Comparison of ENCODE assay signal across 19 cellular contexts in genomic region chr15:71708741-71709140, GRCh38.
DNase-seq lines count a peak whose midpoint lies in the region; ATAC-seq and TF ChIP-seq lines count a peak whose summit lies in the region.
"Had no signal": no experiment of that assay in that cellular context is flagged by ENCODE, and none has a peak within 500 bp of the region (broad histone marks: within the 10 kb centered on the region; RNA-seq: fewer than 3 reads in every experiment).

No MANE protein-coding gene starts in this region.

- TF ChIP-seq POLR2A in esophagus squamous epithelium (IDR thresholded peaks at IDR 0.05), result no peak

- no peak for TF ChIP-seq EP300 in Ishikawa (IDR thresholded peaks at IDR 0.05; ENCODE audit: borderline replicate concordance)

- no peak for DNase-seq in esophagus squamous epithelium (lab: John Stamatoyannopoulos, UW)
- DNase-seq in left lung, result no peak
- no peak for DNase-seq in upper lobe of right lung
- no peak for DNase-seq in epidermal melanocyte (ENCODE audit: insufficient read length, low spot score)
- no peak for DNase-seq in GDM1 (lab: John Stamatoyannopoulos, UW)
- no peak for DNase-seq in CD1c-positive myeloid dendritic cell (ENCODE audit: extremely low spot score)
- no peak for DNase-seq in NCI-H146 (lab: John Stamatoyannopoulos, UW)
- DNase-seq: activated CD4-positive, alpha-beta T cell treated with anti-CD3 and anti-CD28 coated beads, Interleukin-2, amount 50 U/mL, for 1 hour; CD8-positive, alpha-beta T cell; central memory CD4-positive, alpha-beta T cell; DND-41; NCI-H1092; NCI-H2107; NCI-H510A treated with DMSO at 0.1 percent for 48 hours; stimulated activated CD4-positive, alpha-beta T cell treated with anti-CD3 and anti-CD28 coated beads, Interleukin-12 subunit alpha, Interleukin-12 subunit beta, amount 100 ng/mL, for 4 hours; substantia nigra had no signal

- peak; percentile 15 for ATAC-seq in left lung
- peak; percentile 9 for ATAC-seq in upper lobe of right lung
- ATAC-seq: CD8-positive, alpha-beta T cell had no signal

- intact Hi-C loops in esophagus squamous epithelium (cut with DNase I), result no loop called here
- intact Hi-C loops in left lung (cut with DNase I), result no loop called here
- intact Hi-C loops in upper lobe of right lung (cut with DNase I), result no loop called here

- H3K9me3 ChIP-seq in esophagus squamous epithelium, result no peaks in the 10 kb centered on the region
- H3K9me3 ChIP-seq in left lung, result no peaks in the 10 kb centered on the region
- H3K9me3 ChIP-seq in upper lobe of right lung, result no peaks in the 10 kb centered on the region

- H3K4me1 ChIP-seq in esophagus squamous epithelium (peaks cover 16 to 70% (median 30%) of the 10 kb centered on the region in 3 donors), left lung (no peaks in the 10 kb centered on the region), upper lobe of right lung (peaks cover 5% of the 10 kb centered on the region)

- WGBS in esophagus squamous epithelium, 2 donors, result 45 to 66% methylated on average over 11 of the region's 11 CpGs

- no peak for TF ChIP-seq RAD21 in Ishikawa (IDR thresholded peaks at IDR 0.05; ENCODE audit: low read depth)

- H3K27me3 ChIP-seq in esophagus squamous epithelium (no peaks in the 10 kb centered on the region), left lung (no peaks in the 10 kb centered on the region), upper lobe of right lung (no peaks in the 10 kb centered on the region)
- H3K27me3 ChIP-seq: neural progenitor cell had no signal

- no peaks in the 10 kb centered on the region for H3K36me3 ChIP-seq in esophagus squamous epithelium
- H3K36me3 ChIP-seq in left lung, result no peaks in the 10 kb centered on the region
- no peaks in the 10 kb centered on the region for H3K36me3 ChIP-seq in upper lobe of right lung
- H3K36me3 ChIP-seq: neural progenitor cell had no signal

- H3K27ac ChIP-seq in esophagus squamous epithelium (peak overlapping the region in 3 of 4 donors; percentile 70 to 76 (median 72)), left lung (peak overlapping the region in 1 of 2 donors; percentile 34), upper lobe of right lung (no peak overlapping the region)
- H3K27ac ChIP-seq: neural progenitor cell, RWPE1 had no signal

- TF ChIP-seq CTCF in esophagus squamous epithelium (IDR thresholded peaks at IDR 0.05) (no peak), left lung (IDR thresholded peaks at IDR 0.05) (no peak), upper lobe of right lung (IDR thresholded peaks at IDR 0.05) (no peak)

- H3K4me3 ChIP-seq in esophagus squamous epithelium (no peak overlapping the region), left lung (no peak overlapping the region), upper lobe of right lung (no peak overlapping the region)
- H3K4me3 ChIP-seq: neural progenitor cell had no signal

TF ChIP-seq in Ishikawa, 13 proteins besides CTCF, POLR2A, EP300 and RAD21:
- no peak for TF ChIP-seq USF1 (IDR thresholded peaks at IDR 0.05)
- no peak for TF ChIP-seq REST (IDR thresholded peaks at IDR 0.05; ENCODE audit: low read depth)
- peak; percentile 33; the same call in 1 of the 2 replicates for TF ChIP-seq NFIC (IDR thresholded peaks at IDR 0.05)
- peak; percentile 93 for TF ChIP-seq EGR1 (IDR thresholded peaks at IDR 0.05)
- TF ChIP-seq CREB1 (IDR thresholded peaks at IDR 0.05; ENCODE audit: low read depth), result no peak
